In the genomic region with DNA sequence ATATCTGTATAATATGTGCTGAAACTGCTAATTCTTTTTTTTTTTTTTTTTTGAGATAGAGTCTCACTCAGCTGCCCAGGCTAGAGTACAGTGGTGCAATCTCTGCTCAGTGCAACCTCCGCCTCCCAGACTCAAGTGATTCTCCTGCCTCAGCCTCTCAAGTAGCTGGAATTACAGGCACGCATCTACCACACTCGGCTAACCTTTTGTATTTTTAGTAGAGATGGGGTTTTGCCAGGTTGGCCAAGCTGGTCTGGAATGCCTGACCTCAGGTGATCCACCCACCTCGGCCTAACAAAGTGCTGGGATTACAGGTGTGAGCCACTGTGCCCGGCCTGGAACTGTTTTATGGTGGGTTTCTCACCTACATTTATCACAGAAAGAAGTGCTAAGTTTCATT, we compare ENCODE assay signal across 21 cellular contexts.
"Had no signal": no experiment of that assay in that cellular context is flagged by ENCODE, and none has a peak within 500 bp of the region (broad histone marks: within the 10 kb centered on the region; RNA-seq: fewer than 3 reads in every experiment).

No MANE protein-coding gene starts in this region.

- H3K4me3 ChIP-seq: right atrium auricular region, skin epidermis had no signal

- H3K36me3 Mint-ChIP-seq: natural killer cell, type B pancreatic cell had no signal

- ATAC-seq: activated CD4-positive, CD25-positive, alpha-beta regulatory T cell treated with anti-CD3 and anti-CD28 coated beads, Interleukin-2, amount 50 U/mL, for 24 hours; activated CD8-positive, alpha-beta memory T cell treated with anti-CD3 and anti-CD28 coated beads, Interleukin-2, amount 10 ng/mL, durations not matched to agents 7 days and 5 days; activated T-cell treated with anti-CD3 and anti-CD28 coated beads, Interleukin-2, amount 50 U/mL, for 4 hours; left lobe of liver; natural killer cell had no signal

- H3K36me3 ChIP-seq: neutrophil, right atrium auricular region had no signal

- H3K27me3 Mint-ChIP-seq: activated CD8-positive, alpha-beta memory T cell treated with anti-CD3 and anti-CD28 coated beads, Interleukin-2, amount 10 ng/mL, durations not matched to agents 7 days and 5 days; type B pancreatic cell had no signal

- H3K9me3 Mint-ChIP-seq: natural killer cell, type B pancreatic cell had no signal

- H3K9me3 ChIP-seq: neutrophil, right atrium auricular region had no signal

- H3K27ac Mint-ChIP-seq: type B pancreatic cell had no signal

- DNase-seq: activated CD4-positive, alpha-beta T cell treated with anti-CD3 and anti-CD28 coated beads, Interleukin-2, amount 50 U/mL, for 4 hours; activated CD8-positive, alpha-beta memory T cell treated with anti-CD3 and anti-CD28 coated beads, Interleukin-2, amount 10 ng/mL, durations not matched to agents 7 days and 5 days; activated gamma-delta T cell; activated T-cell treated with anti-CD3 and anti-CD28 coated beads, Interleukin-2, amount 50 U/mL, for 4 hours; anterior cingulate cortex; cortex of kidney; effector CD4-positive, alpha-beta T cell; foreskin fibroblast; hippocampal formation; natural killer cell; posterior cingulate gyrus; stimulated activated CD4-positive, alpha-beta T cell treated with anti-CD3 and anti-CD28 coated beads, Interleukin-15, amount 100 ng/mL, for 24 hours; stimulated activated CD4-positive, alpha-beta T cell treated with anti-CD3 and anti-CD28 coated beads, Interleukin-4, amount 100 ng/mL, for 1 hour; stimulated activated naive CD4-positive, alpha-beta T cell treated with Interleukin-2 at 50 U/mL for 16 hours; substantia nigra had no signal

- H3K4me1 ChIP-seq: right atrium auricular region had no signal

- H3K27ac ChIP-seq: right atrium auricular region had no signal

- H3K4me3 Mint-ChIP-seq: activated CD8-positive, alpha-beta memory T cell treated with anti-CD3 and anti-CD28 coated beads, Interleukin-2, amount 10 ng/mL, durations not matched to agents 7 days and 5 days; activated T-cell treated with anti-CD3 and anti-CD28 coated beads, Interleukin-2, amount 50 U/mL, for 4 hours; natural killer cell had no signal

- H3K27me3 ChIP-seq: neutrophil, right atrium auricular region had no signal
